23 cellular contexts compared by ENCODE assay signal in the genomic region with DNA sequence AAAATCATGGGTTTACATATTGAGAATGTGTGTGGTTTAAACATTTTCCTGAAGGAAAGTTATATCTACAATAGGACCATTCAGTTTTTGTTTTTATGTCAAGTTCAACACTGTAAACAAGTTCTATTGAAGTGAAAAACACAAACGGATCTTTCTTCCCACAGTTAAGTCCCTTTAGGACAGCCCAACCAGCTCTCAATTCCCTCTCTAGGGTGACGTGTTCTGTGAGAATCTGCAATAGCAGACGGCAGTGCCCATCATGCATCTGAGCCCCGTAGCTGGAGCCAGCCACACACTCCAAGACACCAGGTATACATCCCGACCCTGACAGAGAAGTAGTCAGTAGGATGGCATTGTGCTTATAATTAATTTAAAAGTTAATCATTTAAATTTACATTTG.
"Had no signal": no experiment of that assay in that cellular context is flagged by ENCODE, and none has a peak within 500 bp of the region (broad histone marks: within the 10 kb centered on the region; RNA-seq: fewer than 3 reads in every experiment).

No MANE protein-coding gene starts in this region.

- H3K9me3 Mint-ChIP-seq: memory B cell; naive thymus-derived CD8-positive, alpha-beta T cell; stimulated activated naive B cell treated with anti-CD40 and anti-IgM and Interleukin-4, amounts not matched to agents 10 μg/mL and 1 μg/mL and 100 μg/mL, for 72 hours had no signal

- H3K27ac ChIP-seq: body of pancreas, colonic mucosa, foreskin keratinocyte, heart right ventricle, right atrium auricular region, upper lobe of left lung had no signal

- H3K4me3 ChIP-seq: body of pancreas, colonic mucosa, heart right ventricle, right atrium auricular region, skin epidermis, upper lobe of left lung had no signal

- H3K4me3 Mint-ChIP-seq: activated CD4-positive, alpha-beta T cell treated with anti-CD3 and anti-CD28 coated beads, Interleukin-2, amount 10 ng/mL, durations not matched to agents 24 days and 14 days; activated CD8-positive, alpha-beta T cell treated with anti-CD3 and anti-CD28 coated beads, Interleukin-2, amount 10 ng/mL, durations not matched to agents 7 days and 5 days; activated naive CD8-positive, alpha-beta T cell; activated T-cell treated with anti-CD3 and anti-CD28 coated beads, Interleukin-2, amount 50 U/mL, for 72 hours; memory B cell; naive thymus-derived CD8-positive, alpha-beta T cell; stimulated activated naive B cell treated with anti-CD40 and anti-IgM and Interleukin-4, amounts not matched to agents 10 μg/mL and 1 μg/mL and 100 μg/mL, for 72 hours; T-helper 17 cell had no signal

- ATAC-seq: activated CD8-positive, alpha-beta T cell treated with anti-CD3 and anti-CD28 coated beads, Interleukin-2, amount 10 ng/mL, durations not matched to agents 7 days and 5 days; activated T-cell treated with anti-CD3 and anti-CD28 coated beads, Interleukin-2, amount 50 U/mL, for 72 hours; foreskin keratinocyte; heart right ventricle; naive thymus-derived CD8-positive, alpha-beta T cell; stimulated activated naive B cell treated with anti-CD40 and anti-IgM and Interleukin-4, amounts not matched to agents 10 μg/mL and 1 μg/mL and 100 μg/mL, for 72 hours; T-helper 17 cell had no signal

- H3K27me3 ChIP-seq: body of pancreas, colonic mucosa, foreskin keratinocyte, heart right ventricle, right atrium auricular region, upper lobe of left lung had no signal

- DNase-seq: activated CD4-positive, alpha-beta T cell treated with anti-CD3 and anti-CD28 coated beads, Interleukin-2, amount 10 ng/mL, durations not matched to agents 24 days and 14 days; activated CD4-positive, CD25-positive, alpha-beta regulatory T cell; activated CD8-positive, alpha-beta memory T cell treated with anti-CD3 and anti-CD28 coated beads, Interleukin-2, amount 50 U/mL, for 4 hours; activated CD8-positive, alpha-beta T cell treated with anti-CD3 and anti-CD28 coated beads, Interleukin-2, amount 10 ng/mL, durations not matched to agents 7 days and 5 days; activated gamma-delta T cell treated with Interleukin-2 at 50 U/mL for 16 hours; activated T-cell treated with anti-CD3 and anti-CD28 coated beads, Interleukin-2, amount 50 U/mL, for 72 hours; amniotic stem cell; body of pancreas; central memory CD4-positive, alpha-beta T cell; colonic mucosa; effector CD4-positive, alpha-beta T cell; foreskin keratinocyte; heart right ventricle; naive thymus-derived CD8-positive, alpha-beta T cell; stimulated activated CD4-positive, alpha-beta T cell treated with anti-CD3 and anti-CD28 coated beads, Interleukin-15, amount 100 ng/mL, for 24 hours; stimulated activated CD4-positive, alpha-beta T cell treated with anti-CD3 and anti-CD28 coated beads, Interleukin-4, amount 100 ng/mL, for 1 hour; stimulated activated naive B cell treated with anti-CD40 and anti-IgM and Interleukin-4, amounts not matched to agents 10 μg/mL and 1 μg/mL and 100 μg/mL, for 72 hours; T-helper 17 cell; upper lobe of left lung had no signal

- H3K9me3 ChIP-seq: body of pancreas, colonic mucosa, heart right ventricle, right atrium auricular region, upper lobe of left lung had no signal

- H3K4me1 ChIP-seq: colonic mucosa, foreskin keratinocyte, right atrium auricular region had no signal

- H3K27me3 Mint-ChIP-seq: activated CD4-positive, alpha-beta T cell treated with anti-CD3 and anti-CD28 coated beads, Interleukin-2, amount 10 ng/mL, durations not matched to agents 24 days and 14 days; activated naive CD8-positive, alpha-beta T cell; memory B cell; naive thymus-derived CD8-positive, alpha-beta T cell; stimulated activated naive B cell treated with anti-CD40 and anti-IgM and Interleukin-4, amounts not matched to agents 10 μg/mL and 1 μg/mL and 100 μg/mL, for 72 hours; T-helper 17 cell had no signal

- H3K36me3 ChIP-seq: colonic mucosa, heart right ventricle, right atrium auricular region, upper lobe of left lung had no signal

- H3K27ac Mint-ChIP-seq: activated CD4-positive, alpha-beta T cell treated with anti-CD3 and anti-CD28 coated beads, Interleukin-2, amount 10 ng/mL, durations not matched to agents 24 days and 14 days; activated CD8-positive, alpha-beta T cell treated with anti-CD3 and anti-CD28 coated beads, Interleukin-2, amount 10 ng/mL, durations not matched to agents 7 days and 5 days; activated naive CD8-positive, alpha-beta T cell; activated T-cell treated with anti-CD3 and anti-CD28 coated beads, Interleukin-2, amount 50 U/mL, for 72 hours; memory B cell; stimulated activated naive B cell treated with anti-CD40 and anti-IgM and Interleukin-4, amounts not matched to agents 10 μg/mL and 1 μg/mL and 100 μg/mL, for 72 hours had no signal

- H3K36me3 Mint-ChIP-seq: activated naive CD8-positive, alpha-beta T cell; memory B cell; naive thymus-derived CD8-positive, alpha-beta T cell; stimulated activated naive B cell treated with anti-CD40 and anti-IgM and Interleukin-4, amounts not matched to agents 10 μg/mL and 1 μg/mL and 100 μg/mL, for 72 hours had no signal
